11 cellular contexts compared by ENCODE assay signal in the genomic region with DNA sequence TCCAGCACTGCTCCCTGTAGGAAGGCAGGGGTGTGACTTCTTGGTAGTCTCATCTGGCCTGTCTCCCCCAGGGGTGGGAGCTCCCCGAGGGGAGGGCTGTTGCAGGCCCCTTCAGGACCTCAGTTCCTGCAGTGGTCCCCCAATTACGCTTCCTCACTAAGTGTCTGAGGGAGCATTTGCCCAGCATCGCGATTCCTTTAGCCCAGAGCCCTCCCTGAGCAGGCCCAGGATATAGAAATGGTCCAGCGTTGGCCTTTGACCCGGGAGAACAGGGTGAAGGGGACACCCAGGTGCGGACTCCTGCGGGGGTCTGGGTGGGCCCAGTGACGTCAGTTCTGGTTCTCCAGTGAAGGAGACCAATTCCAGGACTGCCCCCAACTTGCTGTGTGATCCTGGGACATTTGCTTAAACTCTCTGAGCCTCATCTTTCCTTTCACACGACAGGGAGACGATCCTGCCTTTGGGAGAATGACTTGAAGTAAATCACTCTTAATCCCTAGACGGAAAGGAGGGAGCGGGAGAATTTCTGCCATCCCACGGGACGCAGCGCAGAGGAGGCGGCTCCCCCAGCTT. TPM values are rescaled to one million over a fixed set of nuclear protein-coding genes. Genes with fewer than 3 reads are reported as not detected.
DNase-seq lines count a peak whose midpoint lies in the region; ATAC-seq and TF ChIP-seq lines count a peak whose summit lies in the region.
"Had no signal": no experiment of that assay in that cellular context is flagged by ENCODE, and none has a peak within 500 bp of the region (broad histone marks: within the 10 kb centered on the region; RNA-seq: fewer than 3 reads in every experiment).

No MANE protein-coding gene starts in this region.

- no peaks in the 10 kb centered on the region for H3K9me3 ChIP-seq in breast epithelium

- no peak overlapping the region for H3K27ac Mint-ChIP-seq in stimulated activated naive CD8-positive, alpha-beta T cell treated with anti-CD3 and anti-CD28 coated beads, Interleukin-15, Interleukin-2, amounts not matched to agents 100 ng/mL and 50 ng/mL, for 24 hours
- no peak overlapping the region for H3K27ac Mint-ChIP-seq in nephron progenitor cell

- no peak for ATAC-seq in stimulated activated naive CD8-positive, alpha-beta T cell treated with anti-CD3 and anti-CD28 coated beads, Interleukin-15, Interleukin-2, amounts not matched to agents 100 U/mL and 50 U/mL, for 24 hours
- ATAC-seq in foreskin keratinocyte, result no peak

- H3K4me1 Mint-ChIP-seq in stimulated activated naive CD8-positive, alpha-beta T cell treated with anti-CD3 and anti-CD28 coated beads, Interleukin-15, Interleukin-2, amounts not matched to agents 100 ng/mL and 50 ng/mL, for 24 hours (ENCODE audit: low read depth), result peaks cover 61% of the 10 kb centered on the region
- H3K4me1 Mint-ChIP-seq in nephron progenitor cell, result peaks cover 66% of the 10 kb centered on the region

- H3K4me1 ChIP-seq in breast epithelium (peaks cover under 1 to 14% of the 10 kb centered on the region in 2 donors), foreskin keratinocyte (peaks cover 9% of the 10 kb centered on the region)

- H3K36me3 ChIP-seq in breast epithelium, result no peaks in the 10 kb centered on the region

- TF ChIP-seq CTCF in breast epithelium (IDR thresholded peaks at IDR 0.05) (no peak), nephron progenitor cell (IDR thresholded peaks at IDR 0.05) (no peak), foreskin keratinocyte (conservative IDR thresholded peaks at IDR 0.05) (no peak)

- no peaks in the 10 kb centered on the region for H3K9me3 Mint-ChIP-seq in stimulated activated naive CD8-positive, alpha-beta T cell treated with anti-CD3 and anti-CD28 coated beads, Interleukin-15, Interleukin-2, amounts not matched to agents 100 ng/mL and 50 ng/mL, for 24 hours
- H3K9me3 Mint-ChIP-seq in nephron progenitor cell, result no peaks in the 10 kb centered on the region
- H3K9me3 Mint-ChIP-seq: activated T-helper 1 cell treated with anti-CD3 and anti-CD28 coated beads, Interleukin-12 subunit alpha, Interleukin-12 subunit beta, Interleukin-2, Interleukin-4 antibody, amounts not matched to agents 30 ng/mL and 10 ng/mL and 1 ng/mL, durations not matched to agents 14 hours and 24 hours and 36 hours had no signal

- TF ChIP-seq POLR2A in breast epithelium (IDR thresholded peaks at IDR 0.05), result no peak

- no peak for DNase-seq in stimulated activated naive CD8-positive, alpha-beta T cell treated with anti-CD3 and anti-CD28 coated beads, Interleukin-15, Interleukin-2, amounts not matched to agents 100 U/mL and 50 U/mL, for 24 hours
- no peak for DNase-seq in breast epithelium (ENCODE audit: low spot score in 2 of 2)
- no peak for DNase-seq in nephron progenitor cell
- no peak for DNase-seq in NCI-H187 treated with DMSO at 0.1 percent for 48 hours (lab: John Stamatoyannopoulos, UW)
- no peak for DNase-seq in foreskin keratinocyte
- no peak for DNase-seq in NCI-H69 (lab: John Stamatoyannopoulos, UW)
- DNase-seq in RPMI8226, result no peak

- intact Hi-C loops in breast epithelium (cut with DNase I; ENCODE audit: low total_unique reads), result loop anchor here (5.0 to 10.0 kb wide), 3 partner anchors 60 to 238 kb away; no protein-coding TSS in a partner anchor

- H3K36me3 Mint-ChIP-seq in stimulated activated naive CD8-positive, alpha-beta T cell treated with anti-CD3 and anti-CD28 coated beads, Interleukin-15, Interleukin-2, amounts not matched to agents 100 ng/mL and 50 ng/mL, for 24 hours (ENCODE audit: low read depth), result no peaks in the 10 kb centered on the region
- H3K36me3 Mint-ChIP-seq in nephron progenitor cell (ENCODE audit: low read depth), result no peaks in the 10 kb centered on the region

- H3K27me3 ChIP-seq in breast epithelium (no peaks in the 10 kb centered on the region), foreskin keratinocyte (no peaks in the 10 kb centered on the region)

- no peaks in the 10 kb centered on the region for H3K27me3 Mint-ChIP-seq in stimulated activated naive CD8-positive, alpha-beta T cell treated with anti-CD3 and anti-CD28 coated beads, Interleukin-15, Interleukin-2, amounts not matched to agents 100 ng/mL and 50 ng/mL, for 24 hours
- no peaks in the 10 kb centered on the region for H3K27me3 Mint-ChIP-seq in nephron progenitor cell (ENCODE audit: low read depth, poor library complexity)

- H3K27ac ChIP-seq in breast epithelium (peak overlapping the region; percentile 67 to 73), foreskin keratinocyte (no peak overlapping the region)
- H3K27ac ChIP-seq: SK-N-MC had no signal

- peak overlapping the region in 2 of 3 donors; percentile 28 to 50 for H3K4me3 ChIP-seq in breast epithelium
- H3K4me3 ChIP-seq: SK-N-MC had no signal

- peak overlapping the region; percentile 71 for H3K4me3 Mint-ChIP-seq in stimulated activated naive CD8-positive, alpha-beta T cell treated with anti-CD3 and anti-CD28 coated beads, Interleukin-15, Interleukin-2, amounts not matched to agents 100 ng/mL and 50 ng/mL, for 24 hours
- H3K4me3 Mint-ChIP-seq in nephron progenitor cell, result peak overlapping the region; percentile 47

RNA-seq across cellular contexts. Expression of a gene that starts 32.6 kb away (rescaled TPM):
- total RNA-seq in breast epithelium (100 to 1,000 TPM in 2 of 3 donors, 10 to 100 TPM in 1; 82.7 to 271 (median 102) TPM), foreskin keratinocyte (25.5 and 26.5 TPM in 2 replicates)
- polyA plus RNA-seq in foreskin keratinocyte, result 15.0 and 19.0 TPM in 2 replicates

RNA-seq across cellular contexts. Expression of a gene that starts 43.2 kb away (rescaled TPM):
- 10 to 100 TPM in 1 of 3 donors, 1 to 10 TPM in 1, not detected in 1; 5.1 to 15.2 TPM for total RNA-seq in breast epithelium
- not detected in 2 replicates for total RNA-seq in foreskin keratinocyte
- polyA plus RNA-seq in foreskin keratinocyte, result not detected in 2 replicates
- total RNA-seq: M059J had no signal
